25 cellular contexts compared by ENCODE assay signal in the genomic region with DNA sequence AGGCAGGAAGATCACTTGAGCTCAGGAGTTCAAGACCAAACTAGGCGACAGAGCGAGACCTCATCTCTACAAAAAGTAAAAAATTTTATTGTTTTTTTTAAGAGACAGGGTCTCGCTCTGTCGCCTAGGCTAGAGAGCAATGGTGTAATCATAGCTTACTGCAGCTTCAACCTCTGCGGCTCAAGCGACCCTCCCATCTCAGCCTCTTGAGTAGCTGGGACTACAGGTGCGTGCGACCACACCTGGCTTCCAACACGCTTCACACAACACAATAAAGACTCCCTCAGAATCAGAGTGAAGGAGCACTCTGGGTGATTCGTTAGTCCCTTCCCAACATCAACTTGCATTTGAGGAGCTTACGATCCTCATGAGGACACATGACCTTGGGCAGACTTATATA.
DNase-seq lines count a peak whose midpoint lies in the region; ATAC-seq, FAIRE-seq and TF ChIP-seq lines count a peak whose summit lies in the region.
"Had no signal": no experiment of that assay in that cellular context is flagged by ENCODE, and none has a peak within 500 bp of the region (broad histone marks: within the 10 kb centered on the region; RNA-seq: fewer than 3 reads in every experiment).

No MANE protein-coding gene starts in this region.

- peaks cover 44% of the 10 kb centered on the region for H3K36me3 Mint-ChIP-seq in CD4-positive, alpha-beta T cell (ENCODE audit: low read depth)
- peaks cover 22% of the 10 kb centered on the region for H3K36me3 Mint-ChIP-seq in activated B cell treated with CpG ODN at 0.5 μM for 24 hours (ENCODE audit: low read depth)
- H3K36me3 Mint-ChIP-seq in stimulated activated memory B cell treated with anti-CD40 and anti-IgM and Interleukin-4, amounts not matched to agents 10 μg/mL and 1 μg/mL and 100 μg/mL, for 72 hours: peaks cover 28% of the 10 kb centered on the region
- peaks cover 5% of the 10 kb centered on the region for H3K36me3 Mint-ChIP-seq in activated naive CD4-positive, alpha-beta T cell treated with anti-CD3 and anti-CD28 coated beads for 36 hours (ENCODE audit: low read depth)

- H3K4me3 Mint-ChIP-seq in CD4-positive, alpha-beta T cell: no peak overlapping the region
- peak overlapping the region; percentile 53 for H3K4me3 Mint-ChIP-seq in activated B cell treated with CpG ODN at 0.5 μM for 24 hours
- H3K4me3 Mint-ChIP-seq in stimulated activated memory B cell treated with anti-CD40 and anti-IgM and Interleukin-4, amounts not matched to agents 10 μg/mL and 1 μg/mL and 100 μg/mL, for 72 hours: no peak overlapping the region
- no peak overlapping the region for H3K4me3 Mint-ChIP-seq in activated naive CD4-positive, alpha-beta T cell treated with anti-CD3 and anti-CD28 coated beads for 36 hours
- H3K4me3 Mint-ChIP-seq: CD8-positive, alpha-beta memory T cell had no signal

- no peak for ATAC-seq in CD4-positive, alpha-beta T cell (ENCODE audit: poor library complexity)
- ATAC-seq in activated B cell treated with CpG ODN at 0.5 μM for 24 hours (ENCODE audit: low read depth): peak; percentile 61
- no peak for ATAC-seq in stimulated activated memory B cell treated with anti-CD40 and anti-IgM and Interleukin-4, amounts not matched to agents 10 μg/mL and 1 μg/mL and 100 μg/mL, for 72 hours
- ATAC-seq: HepG2, Panc1 had no signal

- peaks cover 32% of the 10 kb centered on the region for H3K4me1 Mint-ChIP-seq in CD4-positive, alpha-beta T cell (ENCODE audit: low read depth)
- H3K4me1 Mint-ChIP-seq in activated B cell treated with CpG ODN at 0.5 μM for 24 hours: peaks cover 27% of the 10 kb centered on the region
- H3K4me1 Mint-ChIP-seq in stimulated activated memory B cell treated with anti-CD40 and anti-IgM and Interleukin-4, amounts not matched to agents 10 μg/mL and 1 μg/mL and 100 μg/mL, for 72 hours: peaks cover 26% of the 10 kb centered on the region
- no peaks in the 10 kb centered on the region for H3K4me1 Mint-ChIP-seq in activated naive CD4-positive, alpha-beta T cell treated with anti-CD3 and anti-CD28 coated beads for 36 hours (ENCODE audit: low read depth)

- no peak for DNase-seq in CD4-positive, alpha-beta T cell
- DNase-seq in GM19239 (ENCODE audit: insufficient read length, low spot score) (no peak), activated B cell treated with CpG ODN at 0.5 μM for 24 hours (no peak), SHP77 treated with DMSO at 0.1 percent for 48 hours (lab: John Stamatoyannopoulos, UW) (no peak), GM19238 (ENCODE audit: insufficient read length, low spot score) (no peak)
- DNase-seq in activated naive CD4-positive, alpha-beta T cell treated with anti-CD3 and anti-CD28 coated beads for 36 hours: no peak
- DNase-seq: CD8-positive, alpha-beta memory T cell; DMS79 treated with DMSO at 0.1 percent for 48 hours; Karpas-422; NCI-H1092; NCI-H1417 treated with DMSO at 0.1 percent for 48 hours; NCI-H1694 treated with DMSO at 0.1 percent for 48 hours; NCI-H2081; NCI-H2171 treated with DMSO at 0.1 percent for 48 hours; NCI-H446 treated with DMSO at 0.1 percent for 48 hours; NCI-H526; SHP77 had no signal

- POLR2A ChIA-PET in CD4-positive, alpha-beta T cell (lab: Charles Lee): interaction anchor here (1.6 to 2.2 kb wide), 2 partner anchors 13 to 26 kb away, joined by 4 to 6 read pairs; no protein-coding TSS in a partner anchor
- POLR2A ChIA-PET in activated B cell treated with CpG ODN at 0.5 μM for 24 hours (lab: Charles Lee): interaction anchor here (0.6 to 1.0 kb wide), 7 partner anchors 9 to 309 kb away, joined by 3 to 5 read pairs (median 3); a partner anchor contains a TSS

- FAIRE-seq in GM19239 (lab: Jason Lieb, UNC): peak; percentile 59
- FAIRE-seq: A204.1, GM12892, H54, HepG2 had no signal

- H3K27me3 ChIP-seq in CD4-positive, alpha-beta T cell (ENCODE audit: control insufficient read depth, insufficient read depth, low read length): no peaks in the 10 kb centered on the region
- H3K27me3 ChIP-seq: BLaER1 treated with 17β-estradiol and CSF1 and Interleukin-3, amounts not matched to agents 10 nM and 100 nM had no signal

- H3K27me3 Mint-ChIP-seq in CD4-positive, alpha-beta T cell: no peaks in the 10 kb centered on the region
- no peaks in the 10 kb centered on the region for H3K27me3 Mint-ChIP-seq in activated B cell treated with CpG ODN at 0.5 μM for 24 hours
- H3K27me3 Mint-ChIP-seq in stimulated activated memory B cell treated with anti-CD40 and anti-IgM and Interleukin-4, amounts not matched to agents 10 μg/mL and 1 μg/mL and 100 μg/mL, for 72 hours: no peaks in the 10 kb centered on the region
- H3K27me3 Mint-ChIP-seq in activated naive CD4-positive, alpha-beta T cell treated with anti-CD3 and anti-CD28 coated beads for 36 hours (ENCODE audit: low read depth): no peaks in the 10 kb centered on the region
- H3K27me3 Mint-ChIP-seq: CD8-positive, alpha-beta memory T cell had no signal

- H3K27ac Mint-ChIP-seq in CD4-positive, alpha-beta T cell: peak overlapping the region; percentile 20
- H3K27ac Mint-ChIP-seq in activated B cell treated with CpG ODN at 0.5 μM for 24 hours: peak overlapping the region; percentile 71
- peak overlapping the region; percentile 8 for H3K27ac Mint-ChIP-seq in stimulated activated memory B cell treated with anti-CD40 and anti-IgM and Interleukin-4, amounts not matched to agents 10 μg/mL and 1 μg/mL and 100 μg/mL, for 72 hours
- no peak overlapping the region for H3K27ac Mint-ChIP-seq in activated naive CD4-positive, alpha-beta T cell treated with anti-CD3 and anti-CD28 coated beads for 36 hours

- CTCF ChIA-PET in CD4-positive, alpha-beta T cell (lab: Charles Lee): interaction anchor here (1.1 kb wide), 1 partner anchor 13 kb away, joined by 4 read pairs; no protein-coding TSS in a partner anchor
- CTCF ChIA-PET in activated B cell treated with CpG ODN at 0.5 μM for 24 hours (lab: Charles Lee): interaction anchor here (0.7 to 1.4 kb wide), 3 partner anchors 23 to 189 kb away, joined by 3 to 8 read pairs (median 5); no protein-coding TSS in a partner anchor
- CTCF ChIA-PET in activated naive CD4-positive, alpha-beta T cell treated with anti-CD3 and anti-CD28 coated beads for 36 hours (lab: Charles Lee): interaction anchor here (0.6 to 1.3 kb wide), 4 partner anchors 8 to 85 kb away, joined by 3 to 7 read pairs (median 4); no protein-coding TSS in a partner anchor

- H3K27ac ChIP-seq in CD4-positive, alpha-beta T cell (ENCODE audit: low read depth, low read length): no peak overlapping the region
- H3K27ac ChIP-seq: BLaER1 treated with 17β-estradiol and CSF1 and Interleukin-3, amounts not matched to agents 10 nM and 100 nM; RWPE1 had no signal

- intact Hi-C loops in CD4-positive, alpha-beta T cell (cut with DNase I, micrococcal nuclease): no loop called here
- intact Hi-C loops in activated B cell treated with CpG ODN at 0.5 μM for 24 hours (cut with micrococcal nuclease): loop anchor here (2.0 kb wide), 1 partner anchor 14 kb away; no protein-coding TSS in a partner anchor
- intact Hi-C loops in activated naive CD4-positive, alpha-beta T cell treated with anti-CD3 and anti-CD28 coated beads for 36 hours (cut with micrococcal nuclease): no loop called here

- no peaks in the 10 kb centered on the region for H3K9me3 ChIP-seq in CD4-positive, alpha-beta T cell (ENCODE audit: control insufficient read depth, low read length)
- H3K9me3 ChIP-seq: BLaER1 treated with 17β-estradiol and CSF1 and Interleukin-3, amounts not matched to agents 10 nM and 100 nM had no signal

- no peaks in the 10 kb centered on the region for H3K9me3 Mint-ChIP-seq in CD4-positive, alpha-beta T cell
- no peaks in the 10 kb centered on the region for H3K9me3 Mint-ChIP-seq in activated B cell treated with CpG ODN at 0.5 μM for 24 hours
- no peaks in the 10 kb centered on the region for H3K9me3 Mint-ChIP-seq in stimulated activated memory B cell treated with anti-CD40 and anti-IgM and Interleukin-4, amounts not matched to agents 10 μg/mL and 1 μg/mL and 100 μg/mL, for 72 hours
- H3K9me3 Mint-ChIP-seq in activated naive CD4-positive, alpha-beta T cell treated with anti-CD3 and anti-CD28 coated beads for 36 hours: no peaks in the 10 kb centered on the region
- H3K9me3 Mint-ChIP-seq: CD8-positive, alpha-beta memory T cell had no signal

- no peak for TF ChIP-seq CTCF in CD4-positive, alpha-beta T cell (IDR thresholded peaks at IDR 0.05)
- no peak for TF ChIP-seq CTCF in activated B cell treated with CpG ODN at 0.5 μM for 24 hours (IDR thresholded peaks at IDR 0.05)
